In the genomic region with DNA sequence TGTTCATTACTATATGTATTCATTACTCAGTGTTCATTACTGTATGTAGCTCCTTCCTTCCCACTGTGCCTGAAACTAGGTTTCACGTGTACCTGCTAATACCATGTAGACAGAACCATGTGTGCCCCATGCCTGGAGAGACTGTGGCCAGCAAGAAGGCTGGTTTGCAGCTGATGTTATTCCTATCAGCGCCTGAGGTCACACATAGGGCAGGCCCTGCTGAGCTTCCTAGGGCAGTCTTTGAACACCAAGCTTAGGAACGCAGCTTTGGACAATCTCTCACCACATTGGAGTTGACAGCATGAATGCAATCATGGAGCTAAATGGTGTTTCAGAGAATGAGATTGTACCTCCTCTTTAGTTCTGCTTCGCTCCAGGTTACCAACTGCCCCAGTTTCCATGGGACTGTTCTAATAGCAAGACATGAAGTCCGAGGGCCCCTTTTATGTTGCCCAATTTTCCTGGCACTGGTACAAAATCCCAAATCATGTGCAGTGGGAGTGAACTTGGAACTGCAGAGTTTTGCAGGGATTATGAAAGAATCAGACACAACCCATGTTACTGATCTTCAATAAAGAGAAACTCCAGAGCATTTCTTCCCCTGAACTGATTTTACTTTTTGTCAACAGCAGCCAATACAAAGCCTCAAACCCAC, we compare ENCODE assay signal across 21 cellular contexts.
DNase-seq lines count a peak whose midpoint lies in the region; TF ChIP-seq lines count a peak whose summit lies in the region.
"Had no signal": no experiment of that assay in that cellular context is flagged by ENCODE, and none has a peak within 500 bp of the region (broad histone marks: within the 10 kb centered on the region; RNA-seq: fewer than 3 reads in every experiment).

No MANE protein-coding gene starts in this region.

- H3K9me3 ChIP-seq in neural progenitor cell (ENCODE audit: low read depth) (no peaks in the 10 kb centered on the region), vagina (no peaks in the 10 kb centered on the region), GM23248 (ENCODE audit: low read depth) (no peaks in the 10 kb centered on the region)
- H3K9me3 ChIP-seq: BLaER1, thyroid gland had no signal

- no peaks in the 10 kb centered on the region for H3K27me3 ChIP-seq in neural progenitor cell
- H3K27me3 ChIP-seq in vagina, result no peaks in the 10 kb centered on the region
- no peaks in the 10 kb centered on the region for H3K27me3 ChIP-seq in GM23248 (replicated peaks; ENCODE audit: insufficient read depth)
- H3K27me3 ChIP-seq: BLaER1, thyroid gland had no signal

- no peak overlapping the region for H3K4me3 Mint-ChIP-seq in neural progenitor cell
- H3K4me3 Mint-ChIP-seq: activated CD8-positive, alpha-beta T cell treated with anti-CD3 and anti-CD28 coated beads, Interleukin-2, amount 10 ng/mL, durations not matched to agents 7 days and 5 days; activated naive CD4-positive, alpha-beta T cell treated with anti-CD3 and anti-CD28 coated beads, Interleukin-2, amount 10 ng/mL, durations not matched to agents 7 days and 5 days; activated T-cell treated with anti-CD3 and anti-CD28 coated beads, Interleukin-2, amount 50 U/mL, for 24 hours; neural crest cell had no signal

- no peaks in the 10 kb centered on the region for H3K9me2 ChIP-seq in GM23248 (ENCODE audit: insufficient read depth)

- H3K9me3 Mint-ChIP-seq in neural progenitor cell, result peaks cover 2% of the 10 kb centered on the region
- H3K9me3 Mint-ChIP-seq: activated naive CD4-positive, alpha-beta T cell treated with anti-CD3 and anti-CD28 coated beads, Interleukin-2, amount 10 ng/mL, durations not matched to agents 7 days and 5 days; activated T-cell treated with anti-CD3 and anti-CD28 coated beads, Interleukin-2, amount 50 U/mL, for 24 hours; neural crest cell had no signal

- TF ChIP-seq POLR2A in vagina (IDR thresholded peaks at IDR 0.05), result no peak

- H3K36me3 Mint-ChIP-seq in neural progenitor cell, result peaks cover 1% of the 10 kb centered on the region
- H3K36me3 Mint-ChIP-seq: activated naive CD4-positive, alpha-beta T cell treated with anti-CD3 and anti-CD28 coated beads, Interleukin-2, amount 10 ng/mL, durations not matched to agents 7 days and 5 days had no signal

- WGBS in GM23248 (ENCODE audit: low coverage in 1 of 2, low lambda C conversion rate in 2 of 2, missing lambda C conversion rate in 2 of 2), 2 experiments, result 51 to 57% methylated on average over 5 of the region's 5 CpGs

- H4K20me1 ChIP-seq in neural progenitor cell (ENCODE audit: low read depth) (no peaks in the 10 kb centered on the region), GM23248 (ENCODE audit: insufficient read depth) (no peaks in the 10 kb centered on the region)
- H4K20me1 ChIP-seq: BLaER1 had no signal

- in situ Hi-C loops in GM23248 (cut with MboI), result no loop called here

- no peak overlapping the region for H3K4me2 ChIP-seq in neural progenitor cell
- no peak overlapping the region for H3K4me2 ChIP-seq in GM23248 (ENCODE audit: unreplicated experiment)
- H3K4me2 ChIP-seq: BLaER1, KMS-11, PC-9 had no signal

- no peaks in the 10 kb centered on the region for H3K27me3 Mint-ChIP-seq in neural progenitor cell (ENCODE audit: insufficient read depth, low read depth)
- H3K27me3 Mint-ChIP-seq: activated naive CD4-positive, alpha-beta T cell treated with anti-CD3 and anti-CD28 coated beads, Interleukin-2, amount 10 ng/mL, durations not matched to agents 7 days and 5 days had no signal

- H3F3A ChIP-seq in neural progenitor cell (ENCODE audit: low read depth), result no peaks in the 10 kb centered on the region
- no peaks in the 10 kb centered on the region for H3F3A ChIP-seq in GM23248 (ENCODE audit: insufficient read depth)

- H3K4me1 Mint-ChIP-seq in neural progenitor cell, result peaks cover 38% of the 10 kb centered on the region
- H3K4me1 Mint-ChIP-seq: activated naive CD4-positive, alpha-beta T cell treated with anti-CD3 and anti-CD28 coated beads, Interleukin-2, amount 10 ng/mL, durations not matched to agents 7 days and 5 days had no signal

- H3K4me1 ChIP-seq in neural progenitor cell (peaks cover 18% of the 10 kb centered on the region), vagina (peaks cover 25% of the 10 kb centered on the region), GM23248 (ENCODE audit: insufficient read depth) (no peaks in the 10 kb centered on the region)

- H2AFZ ChIP-seq in neural progenitor cell (replicated peaks) (no peak overlapping the region), GM23248 (no peak overlapping the region)
- H2AFZ ChIP-seq: PC-9 had no signal

- H3K79me2 ChIP-seq in neural progenitor cell (ENCODE audit: low read depth) (no peaks in the 10 kb centered on the region), GM23248 (ENCODE audit: insufficient read depth) (no peaks in the 10 kb centered on the region)

- TF ChIP-seq CTCF in fibroblast of villous mesenchyme (IDR thresholded peaks at IDR 0.05; ENCODE audit: insufficient read depth, low read depth, low read length) (no peak), neural progenitor cell (IDR thresholded peaks at IDR 0.05) (no peak), vagina (IDR thresholded peaks at IDR 0.05) (no peak)

- no peak overlapping the region for H3K27ac ChIP-seq in neural progenitor cell
- H3K27ac ChIP-seq in vagina, result peak overlapping the region; percentile 40
- no peak overlapping the region for H3K27ac ChIP-seq in GM23248
- H3K27ac ChIP-seq: BLaER1, KMS-11, PC-9, SK-N-MC, thyroid gland had no signal

- intact Hi-C loops in vagina (cut with DNase I), result no loop called here

- no peak overlapping the region for H3K27ac Mint-ChIP-seq in neural progenitor cell
- H3K27ac Mint-ChIP-seq: activated CD8-positive, alpha-beta T cell treated with anti-CD3 and anti-CD28 coated beads, Interleukin-2, amount 10 ng/mL, durations not matched to agents 7 days and 5 days; activated naive CD4-positive, alpha-beta T cell treated with anti-CD3 and anti-CD28 coated beads, Interleukin-2, amount 10 ng/mL, durations not matched to agents 7 days and 5 days; activated T-cell treated with anti-CD3 and anti-CD28 coated beads, Interleukin-2, amount 50 U/mL, for 24 hours had no signal

- H3K4me3 ChIP-seq in fibroblast of villous mesenchyme (ENCODE audit: low read depth, low read length), result no peak overlapping the region
- H3K4me3 ChIP-seq in neural progenitor cell, result no peak overlapping the region
- no peak overlapping the region for H3K4me3 ChIP-seq in vagina
- no peak overlapping the region for H3K4me3 ChIP-seq in GM23248
- H3K4me3 ChIP-seq: BLaER1, PC-9, SK-N-MC, thyroid gland had no signal

- H3K9ac ChIP-seq in neural progenitor cell, result no peak overlapping the region
- no peak overlapping the region for H3K9ac ChIP-seq in GM23248
- H3K9ac ChIP-seq: BLaER1, KMS-11 had no signal

- peak; percentile 20 for DNase-seq in NCI-H2227 (lab: John Stamatoyannopoulos, UW; ENCODE audit: unreplicated experiment)
- no peak for DNase-seq in NCI-H2227 treated with DMSO at 0.1 percent for 48 hours (lab: John Stamatoyannopoulos, UW)
- peak; percentile 75 for DNase-seq in fibroblast of villous mesenchyme (ENCODE audit: low read depth)
- DNase-seq in neural progenitor cell (ENCODE audit: low spot score), result peak; percentile 39
- DNase-seq in vagina (ENCODE audit: extremely low spot score in 2 of 2), result peak in 1 of 2 donors; percentile 88
- no peak for DNase-seq in GM23248
- DNase-seq in stimulated activated CD4-positive, alpha-beta T cell treated with anti-CD3 and anti-CD28 coated beads, Interleukin-2, amount 100 ng/mL, for 48 hours, result no peak
- no peak for DNase-seq in KG1 (lab: John Stamatoyannopoulos, UW)
- DNase-seq: activated CD4-positive, CD25-positive, alpha-beta regulatory T cell; activated CD8-positive, alpha-beta T cell treated with anti-CD3 and anti-CD28 coated beads, Interleukin-2, amount 10 ng/mL, durations not matched to agents 7 days and 5 days; activated naive CD4-positive, alpha-beta T cell treated with anti-CD3 and anti-CD28 coated beads, Interleukin-2, amount 10 ng/mL, durations not matched to agents 7 days and 5 days; activated T-cell treated with anti-CD3 and anti-CD28 coated beads, Interleukin-2, amount 50 U/mL, for 24 hours; GOT3; NCI-H2107; PC-9; T1000; thyroid gland had no signal

- H3K36me3 ChIP-seq in neural progenitor cell, result no peaks in the 10 kb centered on the region
- H3K36me3 ChIP-seq in vagina, result no peaks in the 10 kb centered on the region
- no peaks in the 10 kb centered on the region for H3K36me3 ChIP-seq in GM23248 (ENCODE audit: low read depth)
- H3K36me3 ChIP-seq: BLaER1, thyroid gland had no signal

Comparison
In these comparisons a context has a peak if more than half of its experiments do, and no peak if none do; other contexts are left out.
1. DNase-seq: peak in NCI-H2227 (single experiment), fibroblast of villous mesenchyme (single experiment) and neural progenitor cell (single experiment); none in NCI-H2227 treated with DMSO at 0.1 percent for 48 hours (single experiment), GM23248 (single experiment), stimulated activated CD4-positive, alpha-beta T cell treated with anti-CD3 and anti-CD28 coated beads, Interleukin-2, amount 100 ng/mL, for 48 hours (0 of 2) and KG1 (single experiment).